In genomic region chr18:63051928-63052327, GRCh38 we compare ENCODE assay signal across 18 cellular contexts.
"Had no signal": no experiment of that assay in that cellular context is flagged by ENCODE, and none has a peak within 500 bp of the region (broad histone marks: within the 10 kb centered on the region; RNA-seq: fewer than 3 reads in every experiment).

No MANE protein-coding gene starts in this region.

- H3K27ac Mint-ChIP-seq: activated CD4-positive, alpha-beta T cell treated with anti-CD3 and anti-CD28 coated beads, Interleukin-2, amount 10 ng/mL, durations not matched to agents 7 days and 5 days; activated T-cell treated with anti-CD3 and anti-CD28 coated beads, Interleukin-2, amount 50 U/mL, for 24 hours; activated T-helper 2 cell treated with anti-CD3 and anti-CD28 coated beads, Interferon-gamma antibody, Interleukin-2, Interleukin-4, amounts not matched to agents 10 μg/mL and 5 μg/mL and 100 μg/mL, durations not matched to agents 14 hours and 24 hours and 36 hours; endodermal cell; mesothelial cell of epicardium; nephron progenitor cell; stimulated activated naive B cell treated with anti-CD40 and anti-IgM and Interleukin-4, amounts not matched to agents 10 μg/mL and 1 μg/mL and 100 μg/mL, for 72 hours had no signal

- H3K9me3 Mint-ChIP-seq: activated CD4-positive, alpha-beta T cell treated with anti-CD3 and anti-CD28 coated beads, Interleukin-2, amount 10 ng/mL, durations not matched to agents 7 days and 5 days; activated T-cell treated with anti-CD3 and anti-CD28 coated beads, Interleukin-2, amount 50 U/mL, for 24 hours; activated T-helper 2 cell treated with anti-CD3 and anti-CD28 coated beads, Interferon-gamma antibody, Interleukin-2, Interleukin-4, amounts not matched to agents 10 μg/mL and 5 μg/mL and 100 μg/mL, durations not matched to agents 14 hours and 24 hours and 36 hours; endodermal cell; mesothelial cell of epicardium; nephron progenitor cell; stimulated activated naive B cell treated with anti-CD40 and anti-IgM and Interleukin-4, amounts not matched to agents 10 μg/mL and 1 μg/mL and 100 μg/mL, for 72 hours had no signal

- ATAC-seq: body of pancreas; left lobe of liver; stimulated activated naive B cell treated with anti-CD40 and anti-IgM and Interleukin-4, amounts not matched to agents 10 μg/mL and 1 μg/mL and 100 μg/mL, for 72 hours had no signal

- DNase-seq: activated CD4-positive, alpha-beta T cell treated with anti-CD3 and anti-CD28 coated beads, Interleukin-2, amount 10 ng/mL, durations not matched to agents 7 days and 5 days; activated CD4-positive, CD25-positive, alpha-beta regulatory T cell; activated CD8-positive, alpha-beta T cell treated with anti-CD3 and anti-CD28 coated beads, Interleukin-2, amount 10 ng/mL, durations not matched to agents 7 days and 5 days; activated naive CD4-positive, alpha-beta T cell treated with Interleukin-2 at 50 U/mL for 16 hours; activated T-cell treated with anti-CD3 and anti-CD28 coated beads, Interleukin-2, amount 50 U/mL, for 24 hours; body of pancreas; caudate nucleus; dorsolateral prefrontal cortex; endodermal cell; erythroblast; foreskin melanocyte; hypothalamus; kidney; nephron progenitor cell; stimulated activated naive B cell treated with anti-CD40 and anti-IgM and Interleukin-4, amounts not matched to agents 10 μg/mL and 1 μg/mL and 100 μg/mL, for 72 hours had no signal

- H3K27me3 Mint-ChIP-seq: activated T-cell treated with anti-CD3 and anti-CD28 coated beads, Interleukin-2, amount 50 U/mL, for 24 hours; stimulated activated naive B cell treated with anti-CD40 and anti-IgM and Interleukin-4, amounts not matched to agents 10 μg/mL and 1 μg/mL and 100 μg/mL, for 72 hours had no signal

- H3K4me3 Mint-ChIP-seq: activated CD4-positive, alpha-beta T cell treated with anti-CD3 and anti-CD28 coated beads, Interleukin-2, amount 10 ng/mL, durations not matched to agents 7 days and 5 days; activated CD8-positive, alpha-beta T cell treated with anti-CD3 and anti-CD28 coated beads, Interleukin-2, amount 10 ng/mL, durations not matched to agents 7 days and 5 days; activated T-cell treated with anti-CD3 and anti-CD28 coated beads, Interleukin-2, amount 50 U/mL, for 24 hours; endodermal cell; mesothelial cell of epicardium; nephron progenitor cell; stimulated activated naive B cell treated with anti-CD40 and anti-IgM and Interleukin-4, amounts not matched to agents 10 μg/mL and 1 μg/mL and 100 μg/mL, for 72 hours had no signal

- H3K36me3 Mint-ChIP-seq: mesothelial cell of epicardium; stimulated activated naive B cell treated with anti-CD40 and anti-IgM and Interleukin-4, amounts not matched to agents 10 μg/mL and 1 μg/mL and 100 μg/mL, for 72 hours had no signal
